1 cellular context compared by ENCODE assay signal in genomic region chr3:60594025-60594424, GRCh38.
TF ChIP-seq lines count a peak whose summit lies in the region.

No MANE protein-coding gene starts in this region.

TF ChIP-seq in H1, 55 proteins besides CTCF, POLR2A, EP300 and RAD21 (continued from another document):
- TF ChIP-seq, protein P1, sequence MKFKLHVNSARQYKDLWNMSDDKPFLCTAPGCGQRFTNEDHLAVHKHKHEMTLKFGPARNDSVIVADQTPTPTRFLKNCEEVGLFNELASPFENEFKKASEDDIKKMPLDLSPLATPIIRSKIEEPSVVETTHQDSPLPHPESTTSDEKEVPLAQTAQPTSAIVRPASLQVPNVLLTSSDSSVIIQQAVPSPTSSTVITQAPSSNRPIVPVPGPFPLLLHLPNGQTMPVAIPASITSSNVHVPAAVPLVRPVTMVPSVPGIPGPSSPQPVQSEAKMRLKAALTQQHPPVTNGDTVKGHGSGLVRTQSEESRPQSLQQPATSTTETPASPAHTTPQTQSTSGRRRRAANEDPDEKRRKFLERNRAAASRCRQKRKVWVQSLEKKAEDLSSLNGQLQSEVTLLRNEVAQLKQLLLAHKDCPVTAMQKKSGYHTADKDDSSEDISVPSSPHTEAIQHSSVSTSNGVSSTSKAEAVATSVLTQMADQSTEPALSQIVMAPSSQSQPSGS (IDR thresholded peaks at IDR 0.05; ENCODE audit: low read length) = no peak
